Comparison of ENCODE assay signal across 9 cellular contexts in the genomic region with DNA sequence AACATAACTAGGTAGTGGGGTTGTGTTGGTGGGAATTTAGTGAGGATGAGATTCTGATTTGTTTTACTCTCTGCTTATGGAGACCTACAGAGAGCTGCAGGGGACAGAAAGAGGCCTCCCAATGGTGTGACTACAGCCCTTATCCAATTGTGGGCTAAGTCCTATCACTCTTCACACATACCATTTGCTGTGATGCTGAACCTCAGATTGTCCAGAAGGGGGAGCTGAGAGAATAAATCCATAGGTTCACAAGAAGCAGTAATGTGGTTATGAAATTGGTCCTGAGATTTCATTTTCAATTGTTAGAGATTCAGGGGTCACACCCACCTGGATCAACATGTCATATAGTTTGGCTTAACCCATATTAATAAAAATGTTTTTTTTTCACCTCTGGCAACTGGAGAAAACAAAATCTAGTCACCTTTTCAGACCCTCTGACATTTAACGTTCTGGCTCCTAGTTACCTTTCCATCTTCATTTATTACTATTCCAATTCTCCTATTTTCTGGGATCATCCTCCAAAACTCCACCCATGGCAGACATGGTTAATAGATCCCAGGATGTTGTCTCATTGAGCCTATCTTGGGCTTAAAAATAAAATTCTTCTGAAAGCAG. TPM values are rescaled to one million over a fixed set of nuclear protein-coding genes. Genes with fewer than 3 reads are reported as not detected.
DNase-seq lines count a peak whose midpoint lies in the region; ATAC-seq, FAIRE-seq and TF ChIP-seq lines count a peak whose summit lies in the region.
"Had no signal": no experiment of that assay in that cellular context is flagged by ENCODE, and none has a peak within 500 bp of the region (broad histone marks: within the 10 kb centered on the region; RNA-seq: fewer than 3 reads in every experiment).

No MANE protein-coding gene starts in this region.

- intact Hi-C loops in upper lobe of right lung (cut with DNase I), result no loop called here

- H3K9me3 ChIP-seq in upper lobe of right lung, result no peaks in the 10 kb centered on the region
- no peaks in the 10 kb centered on the region for H3K9me3 ChIP-seq in effector memory CD4-positive, alpha-beta T cell (ENCODE audit: control insufficient read depth, low read length)

- ATAC-seq in HG03354 (IDR thresholded peaks at IDR 0.05; ENCODE audit: poor library complexity, severe bottlenecking, unreplicated experiment) (peak; percentile 77), upper lobe of right lung (peak; percentile 73)

- no peaks in the 10 kb centered on the region for H3K4me1 ChIP-seq in upper lobe of right lung
- H3K4me1 ChIP-seq in effector memory CD4-positive, alpha-beta T cell (ENCODE audit: control insufficient read depth, insufficient read depth, low read length, poor library complexity, severe bottlenecking), result no peaks in the 10 kb centered on the region

- peak; percentile 56 for TF ChIP-seq CTCF in upper lobe of right lung (IDR thresholded peaks at IDR 0.05)

- no peaks in the 10 kb centered on the region for H3K36me3 ChIP-seq in upper lobe of right lung
- no peaks in the 10 kb centered on the region for H3K36me3 ChIP-seq in effector memory CD4-positive, alpha-beta T cell (ENCODE audit: control insufficient read depth, insufficient read depth, low read length)

- peak; percentile 30 for DNase-seq in NCI-H1092 treated with DMSO at 0.1 percent for 48 hours (lab: John Stamatoyannopoulos, UW)
- DNase-seq in NCI-H1092 (lab: John Stamatoyannopoulos, UW), result no peak
- DNase-seq in RCC 7860 (ENCODE audit: low spot score), result peak; percentile 5
- DNase-seq in fibroblast of the conjunctiva (ENCODE audit: low read depth), result peak; percentile 4
- no peak for DNase-seq in upper lobe of right lung
- no peak for DNase-seq in DMS79 treated with DMSO at 0.1 percent for 48 hours (lab: John Stamatoyannopoulos, UW)
- DNase-seq in effector memory CD4-positive, alpha-beta T cell, result no peak

- no peak for FAIRE-seq in RCC 7860 (lab: Jason Lieb, UNC)

- H3K27me3 ChIP-seq in upper lobe of right lung, result no peaks in the 10 kb centered on the region
- no peaks in the 10 kb centered on the region for H3K27me3 ChIP-seq in effector memory CD4-positive, alpha-beta T cell (replicated peaks; ENCODE audit: control insufficient read depth, insufficient read depth, low read length, poor library complexity, severe bottlenecking)

- no peak overlapping the region for H3K27ac ChIP-seq in upper lobe of right lung
- H3K27ac ChIP-seq in effector memory CD4-positive, alpha-beta T cell (ENCODE audit: insufficient read depth, low read length, poor library complexity, severe bottlenecking), result no peak overlapping the region

- no peak overlapping the region for H3K4me3 ChIP-seq in upper lobe of right lung
- H3K4me3 ChIP-seq in effector memory CD4-positive, alpha-beta T cell (ENCODE audit: insufficient read depth, low read depth, low read length, poor library complexity, severe bottlenecking), result no peak overlapping the region

RNA-seq across cellular contexts. Expression of a gene that starts 53.3 kb away (rescaled TPM):
- total RNA-seq in upper lobe of right lung, result 0.81 TPM
- total RNA-seq: CD4-positive, CD25-positive, alpha-beta regulatory T cell had no signal

Comparison
In these comparisons a context has a peak if more than half of its experiments do, and no peak if none do; other contexts are left out.
1. DNase-seq: peak in NCI-H1092 treated with DMSO at 0.1 percent for 48 hours (single experiment), RCC 7860 (single experiment) and fibroblast of the conjunctiva (single experiment); none in NCI-H1092 (single experiment), upper lobe of right lung (single experiment), DMS79 treated with DMSO at 0.1 percent for 48 hours (single experiment) and effector memory CD4-positive, alpha-beta T cell (0 of 3).